20 cellular contexts compared by ENCODE assay signal in the genomic region with DNA sequence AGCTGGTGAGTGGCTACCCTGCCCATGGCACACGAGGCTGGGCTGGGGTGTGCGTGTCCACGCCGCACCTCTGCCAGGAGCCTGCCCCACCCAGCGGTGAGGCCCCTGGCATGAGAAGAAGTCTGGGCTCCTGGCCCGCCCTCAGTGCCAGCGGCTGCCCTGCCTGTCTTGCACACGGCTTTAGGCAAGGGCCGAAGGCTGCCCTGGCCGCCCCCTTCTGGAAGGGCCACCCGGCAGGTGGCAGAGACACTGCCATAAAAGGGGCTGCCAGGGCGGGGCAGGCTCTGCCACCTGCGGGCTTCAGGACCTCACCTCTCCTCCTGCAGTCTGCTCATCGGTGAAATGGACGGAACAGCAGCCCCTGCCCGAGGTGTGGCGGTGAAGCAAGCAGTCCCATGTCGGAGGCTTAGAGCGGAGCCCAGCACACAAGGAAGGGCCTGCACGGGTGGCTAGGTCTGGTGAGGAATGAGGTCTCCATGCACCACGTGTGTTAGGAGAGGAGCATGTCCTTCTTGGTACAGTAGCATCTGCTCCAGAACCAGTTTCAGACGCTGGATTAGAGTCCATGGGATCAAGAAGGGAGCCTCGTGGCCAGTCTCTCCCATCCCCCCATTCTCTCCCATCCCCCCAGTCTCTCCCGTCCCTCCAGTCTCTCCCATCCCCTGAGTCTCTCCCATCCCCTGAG. TPM values are rescaled to one million over a fixed set of nuclear protein-coding genes. Genes with fewer than 3 reads are reported as not detected.
"Had no signal": no experiment of that assay in that cellular context is flagged by ENCODE, and none has a peak within 500 bp of the region (broad histone marks: within the 10 kb centered on the region; RNA-seq: fewer than 3 reads in every experiment).

No MANE protein-coding gene starts in this region.

- H3K27me3 ChIP-seq: testis had no signal

- ATAC-seq: naive thymus-derived CD8-positive, alpha-beta T cell had no signal

- H3K36me3 Mint-ChIP-seq: activated naive CD8-positive, alpha-beta T cell treated with anti-CD3 and anti-CD28 coated beads, Interleukin-2, amount 10 ng/mL, durations not matched to agents 7 days and 5 days; naive thymus-derived CD8-positive, alpha-beta T cell had no signal

- H3K4me3 Mint-ChIP-seq: activated CD4-positive, alpha-beta memory T cell treated with anti-CD3 and anti-CD28 coated beads, Interleukin-2, amount 10 ng/mL, durations not matched to agents 7 days and 5 days; activated naive CD8-positive, alpha-beta T cell treated with anti-CD3 and anti-CD28 coated beads, Interleukin-2, amount 10 ng/mL, durations not matched to agents 7 days and 5 days; endodermal cell; naive thymus-derived CD8-positive, alpha-beta T cell; stimulated activated naive CD8-positive, alpha-beta T cell treated with anti-CD3 and anti-CD28 coated beads, Interleukin-15, Interleukin-2, amounts not matched to agents 100 ng/mL and 50 ng/mL, for 24 hours; T-helper 2 cell treated with Interferon-gamma antibody and Interleukin-4, amounts not matched to agents 5 μg/mL and 100 μg/mL, for 36 hours had no signal

- H3K27ac ChIP-seq: breast epithelium, sigmoid colon, testis had no signal

- H3K36me3 ChIP-seq: breast epithelium, sigmoid colon had no signal

- H3K4me3 ChIP-seq: breast epithelium, sigmoid colon, testis had no signal

- DNase-seq: activated CD4-positive, alpha-beta memory T cell treated with anti-CD3 and anti-CD28 coated beads, Interleukin-2, amount 10 ng/mL, durations not matched to agents 7 days and 5 days; activated CD4-positive, CD25-positive, alpha-beta regulatory T cell treated with anti-CD3 and anti-CD28 coated beads, Interleukin-2, amount 50 U/mL, for 72 hours; activated CD8-positive, alpha-beta memory T cell treated with anti-CD3 and anti-CD28 coated beads, Interleukin-2, amount 50 U/mL, for 48 hours; activated naive CD8-positive, alpha-beta T cell treated with anti-CD3 and anti-CD28 coated beads, Interleukin-2, amount 10 ng/mL, durations not matched to agents 7 days and 5 days; aorta; dermis blood vessel endothelial cell; endodermal cell; erythroblast; hypothalamus; naive thymus-derived CD8-positive, alpha-beta T cell; nucleus accumbens; sigmoid colon; testis had no signal

- H3K27ac Mint-ChIP-seq: activated CD4-positive, alpha-beta memory T cell treated with anti-CD3 and anti-CD28 coated beads, Interleukin-2, amount 10 ng/mL, durations not matched to agents 7 days and 5 days; activated naive CD8-positive, alpha-beta T cell treated with anti-CD3 and anti-CD28 coated beads, Interleukin-2, amount 10 ng/mL, durations not matched to agents 7 days and 5 days; endodermal cell; stimulated activated naive CD8-positive, alpha-beta T cell treated with anti-CD3 and anti-CD28 coated beads, Interleukin-15, Interleukin-2, amounts not matched to agents 100 ng/mL and 50 ng/mL, for 24 hours; T-helper 2 cell treated with Interferon-gamma antibody and Interleukin-4, amounts not matched to agents 5 μg/mL and 100 μg/mL, for 36 hours had no signal

- H3K9me3 Mint-ChIP-seq: activated CD4-positive, alpha-beta memory T cell treated with anti-CD3 and anti-CD28 coated beads, Interleukin-2, amount 10 ng/mL, durations not matched to agents 7 days and 5 days; activated naive CD8-positive, alpha-beta T cell treated with anti-CD3 and anti-CD28 coated beads, Interleukin-2, amount 10 ng/mL, durations not matched to agents 7 days and 5 days; endodermal cell; naive thymus-derived CD8-positive, alpha-beta T cell; stimulated activated naive CD8-positive, alpha-beta T cell treated with anti-CD3 and anti-CD28 coated beads, Interleukin-15, Interleukin-2, amounts not matched to agents 100 ng/mL and 50 ng/mL, for 24 hours; T-helper 2 cell treated with Interferon-gamma antibody and Interleukin-4, amounts not matched to agents 5 μg/mL and 100 μg/mL, for 36 hours had no signal

- H3K9me3 ChIP-seq: breast epithelium, sigmoid colon, testis had no signal

- H3K4me1 Mint-ChIP-seq: activated CD4-positive, alpha-beta memory T cell treated with anti-CD3 and anti-CD28 coated beads, Interleukin-2, amount 10 ng/mL, durations not matched to agents 7 days and 5 days; activated naive CD8-positive, alpha-beta T cell treated with anti-CD3 and anti-CD28 coated beads, Interleukin-2, amount 10 ng/mL, durations not matched to agents 7 days and 5 days had no signal

- H3K4me1 ChIP-seq: breast epithelium, sigmoid colon, testis had no signal

RNA-seq across cellular contexts. Expression of gene LHX3, which starts 51.4 kb away (rescaled TPM):
- total RNA-seq: activated naive CD8-positive, alpha-beta T cell treated with anti-CD3 and anti-CD28 coated beads, Interleukin-2, amount 10 ng/mL, durations not matched to agents 7 days and 5 days; aorta; breast epithelium; cerebellum; dermis blood vessel endothelial cell; endodermal cell; lung microvascular endothelial cell; naive thymus-derived CD8-positive, alpha-beta T cell; posterior vena cava; sigmoid colon; ureter had no signal
- polyA plus RNA-seq: aorta; naive thymus-derived CD8-positive, alpha-beta T cell; sigmoid colon had no signal
